Comparison of ENCODE assay signal across 19 cellular contexts in genomic region chr11:4086584-4087353, GRCh38. TPM values are rescaled to one million over a fixed set of nuclear protein-coding genes. Genes with fewer than 3 reads are reported as not detected.
DNase-seq lines count a peak whose midpoint lies in the region; ATAC-seq, FAIRE-seq and TF ChIP-seq lines count a peak whose summit lies in the region.
"Had no signal": no experiment of that assay in that cellular context is flagged by ENCODE, and none has a peak within 500 bp of the region (broad histone marks: within the 10 kb centered on the region; RNA-seq: fewer than 3 reads in every experiment).

No MANE protein-coding gene starts in this region.

- H3K4me3 ChIP-seq in CD4-positive, alpha-beta memory T cell (ENCODE audit: low read length in 2 of 2): no peak overlapping the region
- H3K4me3 ChIP-seq in esophagus muscularis mucosa: no peak overlapping the region
- no peak overlapping the region for H3K4me3 ChIP-seq in brain microvascular endothelial cell (ENCODE audit: low read depth, low read length)
- H3K4me3 ChIP-seq: ascending aorta, thoracic aorta had no signal

- H3K27ac ChIP-seq in CD4-positive, alpha-beta memory T cell (ENCODE audit: low read depth, low read length): peak overlapping the region; percentile 18
- no peak overlapping the region for H3K27ac ChIP-seq in esophagus muscularis mucosa (replicated peaks in 1 of 4)
- H3K27ac ChIP-seq in brain microvascular endothelial cell: no peak overlapping the region
- H3K27ac ChIP-seq: ascending aorta, thoracic aorta had no signal

- no peaks in the 10 kb centered on the region for H3K27me3 ChIP-seq in CD4-positive, alpha-beta memory T cell (ENCODE audit: insufficient read depth, low read length)
- no peaks in the 10 kb centered on the region for H3K27me3 ChIP-seq in esophagus muscularis mucosa
- H3K27me3 ChIP-seq in brain microvascular endothelial cell (replicated peaks): no peaks in the 10 kb centered on the region
- H3K27me3 ChIP-seq: ascending aorta had no signal

- no peaks in the 10 kb centered on the region for H3K9me3 Mint-ChIP-seq in CD14-positive monocyte
- peaks cover 0 to 2% (median 0%) of the 10 kb centered on the region in 8 donors for H3K9me3 Mint-ChIP-seq in CD4-positive, alpha-beta memory T cell
- no peaks in the 10 kb centered on the region for H3K9me3 Mint-ChIP-seq in WTC11
- H3K9me3 Mint-ChIP-seq in immature natural killer cell: no peaks in the 10 kb centered on the region

- no peak for TF ChIP-seq POLR2A in esophagus muscularis mucosa (IDR thresholded peaks at IDR 0.05; ENCODE audit: low read depth)

- no peak overlapping the region for H3K4me3 Mint-ChIP-seq in CD14-positive monocyte
- peak overlapping the region in 5 of 8 donors; percentile 14 to 37 (median 23) for H3K4me3 Mint-ChIP-seq in CD4-positive, alpha-beta memory T cell
- H3K4me3 Mint-ChIP-seq in WTC11: no peak overlapping the region
- peak overlapping the region; percentile 15 to 63 (median 31) for H3K4me3 Mint-ChIP-seq in immature natural killer cell

- H3K4me1 Mint-ChIP-seq in CD14-positive monocyte (peaks cover 20% of the 10 kb centered on the region), WTC11 (peaks cover 12% of the 10 kb centered on the region), immature natural killer cell (peaks cover 47% of the 10 kb centered on the region in 2 donors)
- peaks cover 42 to 67% (median 49%) of the 10 kb centered on the region in 4 donors for H3K4me1 Mint-ChIP-seq in CD4-positive, alpha-beta memory T cell

- peaks cover 49% of the 10 kb centered on the region for H3K4me1 ChIP-seq in CD4-positive, alpha-beta memory T cell (ENCODE audit: insufficient read depth, low read length)
- H3K4me1 ChIP-seq in esophagus muscularis mucosa: no peaks in the 10 kb centered on the region
- H3K4me1 ChIP-seq: ascending aorta had no signal

- peaks cover 78 to 87% of the 10 kb centered on the region in 2 donors for H3K36me3 Mint-ChIP-seq in CD14-positive monocyte
- H3K36me3 Mint-ChIP-seq in CD4-positive, alpha-beta memory T cell: peaks cover 56 to 69% of the 10 kb centered on the region in 2 donors
- H3K36me3 Mint-ChIP-seq in WTC11: no peaks in the 10 kb centered on the region
- peaks cover 21 to 57% (median 42%) of the 10 kb centered on the region in 3 donors for H3K36me3 Mint-ChIP-seq in immature natural killer cell

- 86% methylated on average over 7 of the region's 7 CpGs for WGBS in esophagus muscularis mucosa

- ATAC-seq in WTC11: peak; percentile 14; the same call in 1 of the 2 replicates

- intact Hi-C loops in CD14-positive monocyte (cut with micrococcal nuclease): loop anchor here in 1 of 2 donors (10.0 kb wide), 1 partner anchor 102 kb away; no protein-coding TSS in a partner anchor
- intact Hi-C loops in CD4-positive, alpha-beta memory T cell (cut with micrococcal nuclease): no loop called here
- intact Hi-C loops in esophagus muscularis mucosa (cut with DNase I): no loop called here

- H3K27me3 Mint-ChIP-seq in CD14-positive monocyte (ENCODE audit: low read depth in 3 of 3) (peaks cover 0 to 1% (median 0%) of the 10 kb centered on the region in 3 donors), WTC11 (ENCODE audit: low read depth) (no peaks in the 10 kb centered on the region), immature natural killer cell (ENCODE audit: low read depth in 3 of 3) (peaks cover 5 to 24% (median 19%) of the 10 kb centered on the region in 3 donors)
- H3K27me3 Mint-ChIP-seq in CD4-positive, alpha-beta memory T cell: no peaks in the 10 kb centered on the region

- TF ChIP-seq EP300 in esophagus muscularis mucosa (IDR thresholded peaks at IDR 0.05): no peak

- peaks cover 30% of the 10 kb centered on the region for H3K36me3 ChIP-seq in CD4-positive, alpha-beta memory T cell (ENCODE audit: insufficient read depth, low read length)
- H3K36me3 ChIP-seq in esophagus muscularis mucosa: peaks cover 52 to 96% (median 71%) of the 10 kb centered on the region in 4 donors
- peaks cover 4% of the 10 kb centered on the region for H3K36me3 ChIP-seq in brain microvascular endothelial cell (replicated peaks)

- in situ Hi-C loops in brain microvascular endothelial cell (cut with HindIII; ENCODE audit: low pct_ligation_motif_present, low sequenced_read_pairs): no loop called here

- POLR2A ChIA-PET in CD4-positive, alpha-beta memory T cell (lab: Charles Lee; ENCODE audit: partially characterized antibody): interaction anchor here (1.0 kb wide), 1 partner anchor 11 kb away, joined by 3 read pairs; no protein-coding TSS in a partner anchor
- POLR2A ChIA-PET in WTC11 (lab: Charles Lee): no interaction called here

- CTCF ChIA-PET in CD4-positive, alpha-beta memory T cell (lab: Charles Lee; ENCODE audit: partially characterized antibody): interaction anchor here (0.6 to 6.3 kb wide), 5 partner anchors 14 to 247 kb away, joined by 3 to 58 read pairs (median 3); no protein-coding TSS in a partner anchor
- CTCF ChIA-PET in WTC11 (lab: Charles Lee): no interaction called here

- H3K27ac Mint-ChIP-seq in CD14-positive monocyte: peak overlapping the region in 4 of 7 donors; percentile 11 to 61 (median 34)
- H3K27ac Mint-ChIP-seq in CD4-positive, alpha-beta memory T cell: peak overlapping the region; percentile 62 to 99 (median 93)
- H3K27ac Mint-ChIP-seq in WTC11: no peak overlapping the region
- H3K27ac Mint-ChIP-seq in immature natural killer cell: peak overlapping the region; percentile 55 to 80 (median 71)

- no peak for DNase-seq in CD14-positive monocyte (ENCODE audit: low spot score)
- no peak for DNase-seq in CD4-positive, alpha-beta memory T cell
- DNase-seq in WTC11 (ENCODE audit: low spot score): no peak
- peak; percentile 38 to 47 (median 45) for DNase-seq in immature natural killer cell
- DNase-seq in esophagus muscularis mucosa (ENCODE audit: extremely low spot score): no peak
- DNase-seq in HTR-8/SVneo (ENCODE audit: insufficient read length, low spot score): no peak
- no peak for DNase-seq in brain microvascular endothelial cell
- DNase-seq: activated CD4-positive, CD25-positive, alpha-beta regulatory T cell treated with anti-CD3 and anti-CD28 coated beads, Interleukin-2, amount 50 U/mL, for 72 hours; activated T-cell treated with anti-CD3 and anti-CD28 coated beads, Interleukin-2, amount 50 U/mL, for 1 hour; hippocampal formation; mammary epithelial cell; NCI-H1092 treated with DMSO at 0.1 percent for 48 hours; NCI-H2081 treated with DMSO at 0.1 percent for 48 hours; NCI-H510A treated with DMSO at 0.1 percent for 48 hours; stimulated activated CD4-positive, alpha-beta T cell treated with anti-CD3 and anti-CD28 coated beads, Interleukin-4, amount 100 ng/mL, for 4 hours had no signal

- no peak for FAIRE-seq in HTR-8/SVneo (lab: Jason Lieb, UNC)
- FAIRE-seq: D721Med, keratinocyte had no signal

- no peak for TF ChIP-seq CTCF in CD14-positive monocyte (IDR thresholded peaks at IDR 0.05)
- no peak for TF ChIP-seq CTCF in WTC11 (IDR thresholded peaks at IDR 0.05)
- no peak for TF ChIP-seq CTCF in esophagus muscularis mucosa (IDR thresholded peaks at IDR 0.05)
- no peak for TF ChIP-seq CTCF in brain microvascular endothelial cell (IDR thresholded peaks at IDR 0.05; ENCODE audit: low read depth, low read length, missing control alignments)

- no peaks in the 10 kb centered on the region for H3K9me3 ChIP-seq in CD4-positive, alpha-beta memory T cell (ENCODE audit: control insufficient read depth in 1 of 2, low read length in 2 of 2)
- H3K9me3 ChIP-seq in esophagus muscularis mucosa: no peaks in the 10 kb centered on the region
- H3K9me3 ChIP-seq: ascending aorta, thoracic aorta had no signal

TF ChIP-seq in WTC11, 78 proteins besides CTCF, POLR2A, EP300 and RAD21:
- TF ChIP-seq ZNF532 (CRISPR knock-in tag; IDR thresholded peaks at IDR 0.05; ENCODE audit: borderline replicate concordance): no peak
- no peak for TF ChIP-seq KAT7 (CRISPR knock-in tag; IDR thresholded peaks at IDR 0.05; ENCODE audit: borderline replicate concordance)
- TF ChIP-seq GRHL2 (CRISPR knock-in tag; IDR thresholded peaks at IDR 0.05; ENCODE audit: insufficient replicate concordance, severe bottlenecking): no peak
- no peak for TF ChIP-seq FOXP1 (CRISPR knock-in tag; IDR thresholded peaks at IDR 0.05; ENCODE audit: borderline replicate concordance)
- TF ChIP-seq ZNF416 (CRISPR knock-in tag; IDR thresholded peaks at IDR 0.05): no peak
- TF ChIP-seq ZNF232 (CRISPR knock-in tag; IDR thresholded peaks at IDR 0.05): no peak
- no peak for TF ChIP-seq MYBL2 (CRISPR knock-in tag; IDR thresholded peaks at IDR 0.05)

RNA-seq across cellular contexts. Expression of gene RRM1, which starts 7.8 kb away (rescaled TPM):
- 10 to 100 TPM; 11.5 to 16.1 TPM for polyA plus RNA-seq in CD14-positive monocyte
- total RNA-seq in CD4-positive, alpha-beta memory T cell: 10 to 100 TPM; 38.0 to 40.6 TPM
- 10 to 100 TPM; 48.1 to 49.9 TPM for polyA plus RNA-seq in CD4-positive, alpha-beta memory T cell
- 84.8 to 90.6 TPM (median 88.8 TPM) in 3 replicates for total RNA-seq in WTC11 (2021)
- 10 to 100 TPM; 18.8 to 26.2 (median 25.9) TPM for polyA plus RNA-seq in immature natural killer cell
- total RNA-seq in esophagus muscularis mucosa: 10 to 100 TPM; 26.6 to 44.0 (median 41.0) TPM

Comparison
In these comparisons a context has a peak if more than half of its experiments do, and no peak if none do; other contexts are left out.
1. DNase-seq: peak in immature natural killer cell (3 of 3); none in CD14-positive monocyte (single experiment), CD4-positive, alpha-beta memory T cell (0 of 5), WTC11 (single experiment), esophagus muscularis mucosa (single experiment), HTR-8/SVneo (single experiment) and brain microvascular endothelial cell (single experiment).
2. H3K4me3 Mint-ChIP-seq: peak in CD4-positive, alpha-beta memory T cell (5 of 8) and immature natural killer cell (5 of 5); none in CD14-positive monocyte (0 of 2) and WTC11 (single experiment).